ENCODE assay signal across 1 cellular context in the genomic region with DNA sequence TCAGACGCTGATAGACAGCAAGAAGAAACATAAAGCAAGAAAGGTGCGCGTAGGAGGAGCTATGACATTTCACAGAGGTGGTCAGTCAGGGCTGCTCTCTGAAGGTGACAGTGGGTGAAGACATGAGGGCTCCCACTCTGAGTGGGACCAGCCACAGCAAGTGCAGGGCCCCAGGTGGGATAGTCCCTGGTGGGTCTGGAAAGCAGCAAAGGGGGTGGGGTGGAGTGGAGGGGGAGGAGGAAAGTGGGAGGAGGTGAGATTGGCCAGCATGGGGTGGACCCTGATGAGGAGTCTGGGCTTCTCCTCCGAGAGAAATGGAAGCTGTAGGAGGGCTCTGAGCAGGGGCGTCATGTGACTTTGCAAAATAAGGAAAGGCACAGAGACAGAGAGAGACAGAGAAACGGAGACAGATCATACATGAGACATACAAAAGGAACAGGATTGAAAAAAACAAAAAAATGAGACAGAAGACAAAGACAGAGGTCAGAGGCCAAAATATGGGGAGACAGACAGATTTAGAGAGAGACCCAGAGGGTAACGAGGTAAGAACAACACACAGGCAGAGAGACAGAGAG.
TF ChIP-seq lines count a peak whose summit lies in the region.

No MANE protein-coding gene starts in this region.

TF ChIP-seq in K562, 482 proteins besides CTCF, POLR2A, EP300 and RAD21:
- peak; percentile 17 for TF ChIP-seq ZNF316 (IDR thresholded peaks at IDR 0.05)
- TF ChIP-seq TFE3 (CRISPR knock-in tag; IDR thresholded peaks at IDR 0.05): peak; percentile 62
- no peak for TF ChIP-seq ZNF668 (CRISPR knock-in tag; IDR thresholded peaks at IDR 0.05)
- TF ChIP-seq RAD51 (IDR thresholded peaks at IDR 0.05; ENCODE audit: borderline replicate concordance, low read depth): peak; percentile 46; the same call in 1 of the 2 replicates
- peak; percentile 81; the same call in 1 of the 2 replicates for TF ChIP-seq TOE1 (IDR thresholded peaks at IDR 0.05; ENCODE audit: borderline replicate concordance)
- no peak for TF ChIP-seq TOE1 (CRISPR knock-in tag; IDR thresholded peaks at IDR 0.05; ENCODE audit: borderline replicate concordance, low read depth)
- TF ChIP-seq VEZF1 (CRISPR knock-in tag; IDR thresholded peaks at IDR 0.05): no peak
- peak; percentile 50 for TF ChIP-seq USF2 (CRISPR knock-in tag; IDR thresholded peaks at IDR 0.05)
